9 cellular contexts compared by ENCODE assay signal in the genomic region with DNA sequence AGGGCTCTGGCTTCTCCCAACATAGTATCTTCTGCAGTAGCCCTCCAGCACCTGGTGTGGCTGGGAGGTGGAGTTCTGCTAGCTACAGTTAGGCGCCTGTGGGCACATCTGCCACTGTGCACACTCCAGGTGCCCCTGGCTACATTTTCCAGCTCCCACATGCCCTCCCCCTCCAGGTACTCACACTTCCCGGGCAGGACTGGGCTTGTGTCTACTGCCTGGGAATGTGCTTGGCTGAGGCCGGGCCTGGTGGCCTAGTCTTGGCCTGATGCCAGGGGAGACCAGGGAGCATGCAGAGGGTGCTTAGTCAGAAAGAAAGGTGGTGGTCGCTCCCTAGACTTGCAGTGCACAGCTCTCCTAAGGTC. TPM values are rescaled to one million over a fixed set of nuclear protein-coding genes. Genes with fewer than 3 reads are reported as not detected.
A peak's percentile ranks its signal among the peaks of the same experiment; 100 is the strongest.
DNase-seq lines count a peak whose midpoint lies in the region; TF ChIP-seq lines count a peak whose summit lies in the region.
"Had no signal": no experiment of that assay in that cellular context is flagged by ENCODE, and none has a peak within 500 bp of the region (broad histone marks: within the 10 kb centered on the region; RNA-seq: fewer than 3 reads in every experiment).

No MANE protein-coding gene starts in this region.

- H3K4me3 ChIP-seq in SJSA1 (peak overlapping the region; percentile 19), right atrium auricular region (no peak overlapping the region)

- H3K4me1 ChIP-seq in SJSA1 (replicated peaks) (peaks cover 49% of the 10 kb centered on the region), right atrium auricular region (peaks cover 0 to 75% of the 10 kb centered on the region in 2 donors)

- H3K36me3 ChIP-seq in SJSA1 (peaks cover 38% of the 10 kb centered on the region), right atrium auricular region (peaks cover 42% of the 10 kb centered on the region)

- in situ Hi-C loops in KBM-7 (cut with MboI; ENCODE audit: low pct_unique_long_range_greater_than_20kb, low sequenced_read_pairs): no loop called here

- TF ChIP-seq CTCF in right atrium auricular region (IDR thresholded peaks at IDR 0.05): no peak

- H3K27me3 ChIP-seq in SJSA1 (replicated peaks) (no peaks in the 10 kb centered on the region), right atrium auricular region (no peaks in the 10 kb centered on the region)

- no peaks in the 10 kb centered on the region for H3K9me3 ChIP-seq in SJSA1 (replicated peaks)
- H3K9me3 ChIP-seq in right atrium auricular region: no peaks in the 10 kb centered on the region

- peak; percentile 50 for DNase-seq in NCI-H82 (lab: John Stamatoyannopoulos, UW)
- DNase-seq in NCI-H82 treated with DMSO at 0.1 percent for 48 hours (lab: John Stamatoyannopoulos, UW; ENCODE audit: unreplicated experiment): no peak
- peak in 1 of 2 experiments; percentile 34 for DNase-seq in SJSA1 (ENCODE audit: low read depth in 1 of 2, low spot score in 2 of 2)
- DNase-seq in right atrium auricular region (ENCODE audit: low spot score): no peak
- peak; percentile 79 for DNase-seq in ureter (ENCODE audit: low spot score)
- no peak for DNase-seq in KBM-7
- no peak for DNase-seq in iPS-NIHi11 (ENCODE audit: low spot score)
- DNase-seq in stimulated activated CD4-positive, alpha-beta T cell treated with anti-CD3 and anti-CD28 coated beads, Interleukin-4, amount 100 ng/mL, for 24 hours: no peak

- H3K27ac ChIP-seq in SJSA1 (peak overlapping the region; percentile 78), right atrium auricular region (peak overlapping the region; percentile 87 to 93)

RNA-seq across cellular contexts. Expression of gene PHLDB1, which starts 15.9 kb away (rescaled TPM):
- total RNA-seq in SJSA1 (2014; rRNA removed; shearing (Covaris generic)): 31.8 and 38.9 TPM in 2 replicates
- total RNA-seq in right atrium auricular region (100 to 1,000 TPM; 102 to 105 TPM), ureter (93.1 TPM)

RNA-seq across cellular contexts. Expression of gene ARCN1, which starts 51.1 kb away (rescaled TPM):
- total RNA-seq in SJSA1 (2014; rRNA removed; shearing (Covaris generic)): 70.9 and 102 TPM in 2 replicates
- total RNA-seq in right atrium auricular region (100 to 1,000 TPM; 103 to 111 TPM), ureter (118 TPM)

RNA-seq across cellular contexts. Expression of gene TREH, which starts 56.2 kb away (rescaled TPM):
- not detected in 2 replicates for total RNA-seq in SJSA1 (2014; rRNA removed; shearing (Covaris generic))
- total RNA-seq in right atrium auricular region (not detected), ureter (0.44 TPM)
- total RNA-seq: B cell had no signal

RNA-seq across cellular contexts. Expression of gene IFT46, which starts 57.5 kb away (rescaled TPM):
- 8.2 and 38.5 TPM in 2 replicates for total RNA-seq in SJSA1 (2014; rRNA removed; shearing (Covaris generic))
- total RNA-seq in right atrium auricular region (10 to 100 TPM; 19.3 to 26.1 TPM), ureter (26.7 TPM)

Comparison
In these comparisons a context has a peak if more than half of its experiments do, and no peak if none do; other contexts are left out.
1. DNase-seq: peak in NCI-H82 (single experiment) and ureter (single experiment); none in NCI-H82 treated with DMSO at 0.1 percent for 48 hours (single experiment), right atrium auricular region (single experiment), KBM-7 (single experiment), iPS-NIHi11 (single experiment) and stimulated activated CD4-positive, alpha-beta T cell treated with anti-CD3 and anti-CD28 coated beads, Interleukin-4, amount 100 ng/mL, for 24 hours (single experiment).